Comparison of ENCODE assay signal across 22 cellular contexts in genomic region chr1:37068897-37069296, GRCh38. TPM values are rescaled to one million over a fixed set of nuclear protein-coding genes. Genes with fewer than 3 reads are reported as not detected.
DNase-seq lines count a peak whose midpoint lies in the region; ATAC-seq, FAIRE-seq and TF ChIP-seq lines count a peak whose summit lies in the region.
"Had no signal": no experiment of that assay in that cellular context is flagged by ENCODE, and none has a peak within 500 bp of the region (broad histone marks: within the 10 kb centered on the region; RNA-seq: fewer than 3 reads in every experiment).

No MANE protein-coding gene starts in this region.

- no peak for ATAC-seq in GM19351 (IDR thresholded peaks at IDR 0.05; ENCODE audit: unreplicated experiment)
- no peak for ATAC-seq in gastroesophageal sphincter
- ATAC-seq in HG03457 (IDR thresholded peaks at IDR 0.05; ENCODE audit: unreplicated experiment) = no peak
- ATAC-seq: A549, HCT116 had no signal

- no peak for TF ChIP-seq POLR2A in gastroesophageal sphincter (IDR thresholded peaks at IDR 0.05)

- no peak for TF ChIP-seq EP300 in gastroesophageal sphincter (IDR thresholded peaks at IDR 0.05)

- DNase-seq in BE2C = peak; percentile 55
- DNase-seq in NCI-H1436 (lab: John Stamatoyannopoulos, UW) = peak; percentile 93
- DNase-seq in NCI-H2227 (lab: John Stamatoyannopoulos, UW; ENCODE audit: unreplicated experiment) = peak; percentile 66
- DNase-seq in WERI-Rb-1 = peak; percentile 66
- no peak for DNase-seq in RCC 7860 (ENCODE audit: low spot score)
- DNase-seq: DMS53, GDM1, NCI-H1105 treated with DMSO at 0.1 percent for 48 hours, NCI-H187 treated with DMSO at 0.1 percent for 48 hours, NCI-H226, PC-9, SHP77 treated with DMSO at 0.1 percent for 48 hours, SK-N-SH, T-helper 2 cell had no signal

- peaks cover 28% of the 10 kb centered on the region for H3K4me1 ChIP-seq in BE2C
- no peaks in the 10 kb centered on the region for H3K4me1 ChIP-seq in gastroesophageal sphincter
- H3K4me1 ChIP-seq: A549 had no signal

- H3K27ac ChIP-seq in WERI-Rb-1 (peak overlapping the region; percentile 79), gastroesophageal sphincter (no peak overlapping the region)
- H3K27ac ChIP-seq: A549, PC-9, RWPE1 had no signal

- 53 to 75% methylated on average over 4 to 6 of the region's 9 CpGs for WGBS in gastroesophageal sphincter (ENCODE audit: low coverage in 1 of 2), 2 donors

- H3K36me3 ChIP-seq in BE2C (no peaks in the 10 kb centered on the region), WERI-Rb-1 (no peaks in the 10 kb centered on the region), gastroesophageal sphincter (no peaks in the 10 kb centered on the region)

- no peaks in the 10 kb centered on the region for H3K27me3 ChIP-seq in BE2C
- no peaks in the 10 kb centered on the region for H3K27me3 ChIP-seq in WERI-Rb-1 (ENCODE audit: insufficient read depth, low read depth, severe bottlenecking)
- H3K27me3 ChIP-seq in gastroesophageal sphincter = peaks cover 87% of the 10 kb centered on the region

- FAIRE-seq in RCC 7860 (lab: Jason Lieb, UNC) = no peak
- FAIRE-seq: A549, GM18507, H1 had no signal

- H3K9me3 ChIP-seq in BE2C (no peaks in the 10 kb centered on the region), WERI-Rb-1 (ENCODE audit: severe bottlenecking) (no peaks in the 10 kb centered on the region), gastroesophageal sphincter (no peaks in the 10 kb centered on the region)
- H3K9me3 ChIP-seq: A549, SK-N-SH had no signal

- H3K4me3 ChIP-seq in BE2C (ENCODE audit: low read depth, low read length) (no peak overlapping the region), WERI-Rb-1 (ENCODE audit: low read depth, low read length) (peak overlapping the region; percentile 0; the same call in 1 of the 2 replicates), gastroesophageal sphincter (no peak overlapping the region)
- H3K4me3 ChIP-seq: A549, PC-9 had no signal

- peak; percentile 9; the same call in 1 of the 2 replicates for TF ChIP-seq CTCF in BE2C (IDR thresholded peaks at IDR 0.05; ENCODE audit: low read depth, low read length)
- no peak for TF ChIP-seq CTCF in WERI-Rb-1 (IDR thresholded peaks at IDR 0.05; ENCODE audit: low read depth, low read length)
- no peak for TF ChIP-seq CTCF in gastroesophageal sphincter (IDR thresholded peaks at IDR 0.05)

RNA-seq across cellular contexts. Expression of gene GRIK3, which starts 34.6 kb away (rescaled TPM):
- polyA plus RNA-seq in BE2C (2012; ENCODE audit: insufficient read depth, insufficient read length, low read depth) = 9.3 TPM
- 1 to 10 TPM; 3.1 to 7.8 (median 5.0) TPM for total RNA-seq in gastroesophageal sphincter
- total RNA-seq: PC-9 had no signal
- polyA plus RNA-seq: A549, SK-N-SH had no signal
